Comparison of ENCODE assay signal across 24 cellular contexts in genomic region chr3:45465192-45465591, GRCh38.
DNase-seq lines count a peak whose midpoint lies in the region; ATAC-seq and TF ChIP-seq lines count a peak whose summit lies in the region.
"Had no signal": no experiment of that assay in that cellular context is flagged by ENCODE, and none has a peak within 500 bp of the region (broad histone marks: within the 10 kb centered on the region; RNA-seq: fewer than 3 reads in every experiment).

No MANE protein-coding gene starts in this region.

- no peak for TF ChIP-seq RAD21 in neural cell (conservative IDR thresholded peaks at IDR 0.05)

- H3K27ac ChIP-seq in cardiac muscle cell (peak overlapping the region; percentile 69), right atrium auricular region (no peak overlapping the region), neural cell (ENCODE audit: low read length) (no peak overlapping the region)
- H3K27ac ChIP-seq: A549, PC-9, psoas muscle had no signal

- DNase-seq in cardiac muscle cell (ENCODE audit: low read depth in 1 of 2, low spot score in 1 of 2): no peak
- no peak for DNase-seq in right atrium auricular region (ENCODE audit: low spot score)
- DNase-seq in central memory CD8-positive, alpha-beta T cell (ENCODE audit: low spot score in 2 of 2): no peak
- DNase-seq in NCI-H2029 treated with DMSO at 0.1 percent for 48 hours (lab: John Stamatoyannopoulos, UW): no peak
- DNase-seq in dedifferentiated amniotic fluid mesenchymal stem cell (ENCODE audit: extremely low spot score): no peak
- DNase-seq: activated CD8-positive, alpha-beta memory T cell treated with anti-CD3 and anti-CD28 coated beads, Interleukin-2, amount 50 U/mL, for 4 hours; cerebellar nuclear complex; effector CD8-positive, alpha-beta T cell; GOT3; NCI-H1105; NCI-H187 treated with DMSO at 0.1 percent for 48 hours; NCI-H524 treated with DMSO at 0.1 percent for 48 hours; PC-9; psoas muscle; Right ventricle myocardium superior; stimulated activated naive CD4-positive, alpha-beta T cell treated with Interleukin-2 at 50 U/mL for 16 hours; T1000 had no signal

- no peaks in the 10 kb centered on the region for H3K27me3 Mint-ChIP-seq in central memory CD8-positive, alpha-beta T cell
- H3K27me3 Mint-ChIP-seq: activated naive CD8-positive, alpha-beta T cell had no signal

- H4K20me1 ChIP-seq in neural cell (ENCODE audit: insufficient read depth): no peaks in the 10 kb centered on the region

- no peak overlapping the region for H3K4me2 ChIP-seq in neural cell (ENCODE audit: low read length)
- H3K4me2 ChIP-seq: A549, PC-9 had no signal

- H3K36me3 Mint-ChIP-seq in central memory CD8-positive, alpha-beta T cell (ENCODE audit: insufficient read depth): peaks cover 6% of the 10 kb centered on the region

- H3K9me2 ChIP-seq in neural cell (ENCODE audit: insufficient read depth, low read length): no peaks in the 10 kb centered on the region

- H3K79me2 ChIP-seq in neural cell (replicated peaks; ENCODE audit: insufficient read depth, low read length): no peaks in the 10 kb centered on the region

- peak overlapping the region; percentile 16 for H3K27ac Mint-ChIP-seq in central memory CD8-positive, alpha-beta T cell (ENCODE audit: low read depth)

- TF ChIP-seq CTCF in cardiac muscle cell (IDR thresholded peaks at IDR 0.05; ENCODE audit: low read depth, low read length): no peak
- no peak for TF ChIP-seq CTCF in right atrium auricular region (IDR thresholded peaks at IDR 0.05)
- no peak for TF ChIP-seq CTCF in neural cell (IDR thresholded peaks at IDR 0.05; ENCODE audit: poor library complexity, severe bottlenecking)

- H3K36me3 ChIP-seq in cardiac muscle cell (peaks cover 3% of the 10 kb centered on the region), right atrium auricular region (peaks cover 5% of the 10 kb centered on the region), neural cell (ENCODE audit: insufficient read depth, low read length) (no peaks in the 10 kb centered on the region)

- no peak for ATAC-seq in central memory CD8-positive, alpha-beta T cell (replicated peaks; ENCODE audit: extremely low read depth, poor library complexity, severe bottlenecking)
- ATAC-seq in GM18502 (IDR thresholded peaks at IDR 0.05; ENCODE audit: poor library complexity, unreplicated experiment): no peak
- no peak for ATAC-seq in HG02884 (IDR thresholded peaks at IDR 0.05; ENCODE audit: unreplicated experiment)
- ATAC-seq: A549, psoas muscle had no signal

- H3K9ac ChIP-seq in neural cell (ENCODE audit: low read length): peak overlapping the region; percentile 9

- no peak overlapping the region for H3K4me3 Mint-ChIP-seq in central memory CD8-positive, alpha-beta T cell
- H3K4me3 Mint-ChIP-seq: activated naive CD8-positive, alpha-beta T cell had no signal

- H2AFZ ChIP-seq in neural cell (ENCODE audit: low read depth, low read length): no peak overlapping the region
- H2AFZ ChIP-seq: PC-9 had no signal

- H3K27me3 ChIP-seq in cardiac muscle cell (no peaks in the 10 kb centered on the region), right atrium auricular region (no peaks in the 10 kb centered on the region), neural cell (ENCODE audit: insufficient read depth, low read depth, low read length) (no peaks in the 10 kb centered on the region)

- H3F3A ChIP-seq in neural cell (ENCODE audit: insufficient read depth, low read length, poor library complexity, severe bottlenecking): no peaks in the 10 kb centered on the region

- H3K4me3 ChIP-seq in cardiac muscle cell (no peak overlapping the region), right atrium auricular region (no peak overlapping the region), neural cell (ENCODE audit: low read length) (no peak overlapping the region)
- H3K4me3 ChIP-seq: A549, lung, mucosa of descending colon, PC-9, psoas muscle had no signal

- H3K4me1 Mint-ChIP-seq in central memory CD8-positive, alpha-beta T cell: peaks cover 9% of the 10 kb centered on the region

- H3K4me1 ChIP-seq in cardiac muscle cell (ENCODE audit: low read depth) (peaks cover 16% of the 10 kb centered on the region), right atrium auricular region (no peaks in the 10 kb centered on the region)
- H3K4me1 ChIP-seq: A549, psoas muscle had no signal

- H3K9me3 Mint-ChIP-seq in central memory CD8-positive, alpha-beta T cell: no peaks in the 10 kb centered on the region

- H3K9me3 ChIP-seq in cardiac muscle cell (ENCODE audit: low read depth) (no peaks in the 10 kb centered on the region), right atrium auricular region (peaks cover 0 to 9% of the 10 kb centered on the region in 2 donors), neural cell (ENCODE audit: low read length) (no peaks in the 10 kb centered on the region)
- H3K9me3 ChIP-seq: mucosa of descending colon, psoas muscle had no signal

- no peak for TF ChIP-seq EP300 in neural cell (conservative IDR thresholded peaks at IDR 0.05; ENCODE audit: poor library complexity, severe bottlenecking)

TF ChIP-seq in neural cell, 6 proteins besides CTCF, POLR2A, EP300 and RAD21:
- TF ChIP-seq POLR2AphosphoS5 (IDR thresholded peaks at IDR 0.05) (no peak), MXI1 (conservative IDR thresholded peaks at IDR 0.05; ENCODE audit: poor library complexity, severe bottlenecking) (no peak), TAF1 (IDR thresholded peaks at IDR 0.05; ENCODE audit: low read depth) (no peak), SMC3 (conservative IDR thresholded peaks at IDR 0.05; ENCODE audit: poor library complexity) (no peak), REST (IDR thresholded peaks at IDR 0.05; ENCODE audit: borderline replicate concordance) (no peak), EZH2 (IDR thresholded peaks at IDR 0.05; ENCODE audit: borderline replicate concordance, insufficient read depth, low read length, poor library complexity, severe bottlenecking) (no peak)
